ENCODE assay signal across 14 cellular contexts in genomic region chr18:2236232-2236631, GRCh38.
DNase-seq lines count a peak whose midpoint lies in the region; ATAC-seq and TF ChIP-seq lines count a peak whose summit lies in the region.
"Had no signal": no experiment of that assay in that cellular context is flagged by ENCODE, and none has a peak within 500 bp of the region (broad histone marks: within the 10 kb centered on the region; RNA-seq: fewer than 3 reads in every experiment).

No MANE protein-coding gene starts in this region.

- H3K4me2 ChIP-seq in smooth muscle cell, result no peak overlapping the region

- H3K4me1 ChIP-seq in smooth muscle cell (ENCODE audit: low read depth), result peaks cover 14% of the 10 kb centered on the region

- H3K36me3 Mint-ChIP-seq in HFFc6 (ENCODE audit: low read depth), result no peaks in the 10 kb centered on the region
- H3K36me3 Mint-ChIP-seq in mesothelial cell of epicardium, result no peaks in the 10 kb centered on the region
- H3K36me3 Mint-ChIP-seq in activated CD4-positive, alpha-beta T cell treated with anti-CD3 and anti-CD28 coated beads, Interleukin-2, amount 10 ng/mL, durations not matched to agents 24 days and 14 days (ENCODE audit: low read depth), result no peaks in the 10 kb centered on the region

- peaks cover 7% of the 10 kb centered on the region for H3F3A ChIP-seq in smooth muscle cell (ENCODE audit: low read depth)

- peak overlapping the region; percentile 64 for H2AFZ ChIP-seq in smooth muscle cell (ENCODE audit: low read depth)

- intact Hi-C loops in activated CD4-positive, alpha-beta T cell treated with anti-CD3 and anti-CD28 coated beads, Interleukin-2, amount 10 ng/mL, durations not matched to agents 24 days and 14 days (cut with micrococcal nuclease), result no loop called here

- H3K4me3 Mint-ChIP-seq in HFFc6 (peak overlapping the region; percentile 20; the same call in 1 of the 2 replicates), mesothelial cell of epicardium (no peak overlapping the region)
- no peak overlapping the region for H3K4me3 Mint-ChIP-seq in activated CD4-positive, alpha-beta T cell treated with anti-CD3 and anti-CD28 coated beads, Interleukin-2, amount 10 ng/mL, durations not matched to agents 24 days and 14 days
- H3K4me3 Mint-ChIP-seq: B cell; CD4-positive, alpha-beta T cell had no signal

- 95% methylated on average over 2 of the region's 2 CpGs for WGBS in smooth muscle cell (ENCODE audit: low lambda C conversion rate)

- no peak overlapping the region for H3K27ac Mint-ChIP-seq in HFFc6
- H3K27ac Mint-ChIP-seq in mesothelial cell of epicardium, result peak overlapping the region; percentile 67
- no peak overlapping the region for H3K27ac Mint-ChIP-seq in activated CD4-positive, alpha-beta T cell treated with anti-CD3 and anti-CD28 coated beads, Interleukin-2, amount 10 ng/mL, durations not matched to agents 24 days and 14 days
- H3K27ac Mint-ChIP-seq: B cell; CD4-positive, alpha-beta T cell had no signal

- no peaks in the 10 kb centered on the region for H3K9me3 ChIP-seq in smooth muscle cell (replicated peaks; ENCODE audit: low read depth)

- H3K27me3 ChIP-seq in smooth muscle cell (ENCODE audit: low read depth), result no peaks in the 10 kb centered on the region

- peak; percentile 37 for ATAC-seq in SK-N-SH treated with all-trans-retinoic acid at 6 μM for 48 hours
- ATAC-seq in GM18909 (IDR thresholded peaks at IDR 0.05; ENCODE audit: poor library complexity, unreplicated experiment), result no peak

- no peak for DNase-seq in HFFc6
- no peak for DNase-seq in mesothelial cell of epicardium (ENCODE audit: low spot score in 2 of 2, unreplicated experiment in 2 of 2)
- no peak for DNase-seq in smooth muscle cell (lab: John Stamatoyannopoulos, UW; ENCODE audit: unreplicated experiment)
- no peak for DNase-seq in activated CD4-positive, alpha-beta T cell treated with anti-CD3 and anti-CD28 coated beads, Interleukin-2, amount 10 ng/mL, durations not matched to agents 24 days and 14 days
- no peak for DNase-seq in activated CD4-positive, alpha-beta T cell treated with anti-CD3 and anti-CD28 coated beads, Interleukin-2, amount 50 U/mL, for 1 hour
- DNase-seq: C1 segment of cervical spinal cord; CD4-positive, alpha-beta T cell; DMS79; EL; HCEC 1CT had no signal

- H4K20me1 ChIP-seq in smooth muscle cell (ENCODE audit: low read depth), result no peaks in the 10 kb centered on the region

- peak overlapping the region; percentile 53 for H3K27ac ChIP-seq in smooth muscle cell (ENCODE audit: low read depth)
- H3K27ac ChIP-seq: HL-60 had no signal

- no peaks in the 10 kb centered on the region for H3K79me2 ChIP-seq in smooth muscle cell (ENCODE audit: low read depth)

- H3K27me3 Mint-ChIP-seq in HFFc6 (ENCODE audit: insufficient read depth) (no peaks in the 10 kb centered on the region), mesothelial cell of epicardium (ENCODE audit: low read depth) (no peaks in the 10 kb centered on the region)
- peaks cover 12% of the 10 kb centered on the region for H3K27me3 Mint-ChIP-seq in activated CD4-positive, alpha-beta T cell treated with anti-CD3 and anti-CD28 coated beads, Interleukin-2, amount 10 ng/mL, durations not matched to agents 24 days and 14 days

- TF ChIP-seq CTCF in HFFc6 (IDR thresholded peaks at IDR 0.05), result no peak
- no peak for TF ChIP-seq CTCF in mesothelial cell of epicardium (IDR thresholded peaks at IDR 0.05; ENCODE audit: unreplicated experiment)
- no peak for TF ChIP-seq CTCF in smooth muscle cell (IDR thresholded peaks at IDR 0.05; ENCODE audit: borderline replicate concordance, insufficient read depth, poor library complexity, severe bottlenecking)

- H3K9me3 Mint-ChIP-seq in HFFc6 (no peaks in the 10 kb centered on the region), mesothelial cell of epicardium (no peaks in the 10 kb centered on the region)
- H3K9me3 Mint-ChIP-seq in activated CD4-positive, alpha-beta T cell treated with anti-CD3 and anti-CD28 coated beads, Interleukin-2, amount 10 ng/mL, durations not matched to agents 24 days and 14 days, result no peaks in the 10 kb centered on the region
- H3K9me3 Mint-ChIP-seq: CD4-positive, alpha-beta T cell had no signal

- H3K4me3 ChIP-seq in smooth muscle cell, result no peak overlapping the region

- H3K4me1 Mint-ChIP-seq in HFFc6 (ENCODE audit: low read depth), result peaks cover 64% of the 10 kb centered on the region
- peaks cover 47% of the 10 kb centered on the region for H3K4me1 Mint-ChIP-seq in mesothelial cell of epicardium
- H3K4me1 Mint-ChIP-seq in activated CD4-positive, alpha-beta T cell treated with anti-CD3 and anti-CD28 coated beads, Interleukin-2, amount 10 ng/mL, durations not matched to agents 24 days and 14 days, result no peaks in the 10 kb centered on the region
- H3K4me1 Mint-ChIP-seq: B cell had no signal

- H3K36me3 ChIP-seq in smooth muscle cell (ENCODE audit: low read depth), result no peaks in the 10 kb centered on the region

- H3K9ac ChIP-seq in smooth muscle cell (ENCODE audit: low read depth), result no peak overlapping the region

TF ChIP-seq in SK-N-SH treated with all-trans-retinoic acid at 6 μM for 48 hours, 23 proteins besides CTCF, POLR2A, EP300 and RAD21:
- TF ChIP-seq, protein P1, sequence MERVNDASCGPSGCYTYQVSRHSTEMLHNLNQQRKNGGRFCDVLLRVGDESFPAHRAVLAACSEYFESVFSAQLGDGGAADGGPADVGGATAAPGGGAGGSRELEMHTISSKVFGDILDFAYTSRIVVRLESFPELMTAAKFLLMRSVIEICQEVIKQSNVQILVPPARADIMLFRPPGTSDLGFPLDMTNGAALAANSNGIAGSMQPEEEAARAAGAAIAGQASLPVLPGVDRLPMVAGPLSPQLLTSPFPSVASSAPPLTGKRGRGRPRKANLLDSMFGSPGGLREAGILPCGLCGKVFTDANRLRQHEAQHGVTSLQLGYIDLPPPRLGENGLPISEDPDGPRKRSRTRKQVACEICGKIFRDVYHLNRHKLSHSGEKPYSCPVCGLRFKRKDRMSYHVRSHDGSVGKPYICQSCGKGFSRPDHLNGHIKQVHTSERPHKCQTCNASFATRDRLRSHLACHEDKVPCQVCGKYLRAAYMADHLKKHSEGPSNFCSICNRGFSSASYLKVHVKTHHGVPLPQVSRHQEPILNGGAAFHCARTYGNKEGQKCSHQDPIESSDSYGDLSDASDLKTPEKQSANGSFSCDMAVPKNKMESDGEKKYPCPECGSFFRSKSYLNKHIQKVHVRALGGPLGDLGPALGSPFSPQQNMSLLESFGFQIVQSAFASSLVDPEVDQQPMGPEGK (CRISPR knock-in tag; IDR thresholded peaks at IDR 0.05; ENCODE audit: borderline replicate concordance), result no peak
- no peak for TF ChIP-seq ZNF8 (CRISPR knock-in tag; IDR thresholded peaks at IDR 0.05)
- TF ChIP-seq, protein P2, sequence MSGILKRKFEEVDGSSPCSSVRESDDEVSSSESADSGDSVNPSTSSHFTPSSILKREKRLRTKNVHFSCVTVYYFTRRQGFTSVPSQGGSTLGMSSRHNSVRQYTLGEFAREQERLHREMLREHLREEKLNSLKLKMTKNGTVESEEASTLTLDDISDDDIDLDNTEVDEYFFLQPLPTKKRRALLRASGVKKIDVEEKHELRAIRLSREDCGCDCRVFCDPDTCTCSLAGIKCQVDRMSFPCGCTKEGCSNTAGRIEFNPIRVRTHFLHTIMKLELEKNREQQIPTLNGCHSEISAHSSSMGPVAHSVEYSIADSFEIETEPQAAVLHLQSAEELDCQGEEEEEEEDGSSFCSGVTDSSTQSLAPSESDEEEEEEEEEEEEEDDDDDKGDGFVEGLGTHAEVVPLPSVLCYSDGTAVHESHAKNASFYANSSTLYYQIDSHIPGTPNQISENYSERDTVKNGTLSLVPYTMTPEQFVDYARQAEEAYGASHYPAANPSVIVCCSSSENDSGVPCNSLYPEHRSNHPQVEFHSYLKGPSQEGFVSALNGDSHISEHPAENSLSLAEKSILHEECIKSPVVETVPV (CRISPR knock-in tag; IDR thresholded peaks at IDR 0.05), result no peak
- no peak for TF ChIP-seq TOX (CRISPR knock-in tag; IDR thresholded peaks at IDR 0.05; ENCODE audit: borderline replicate concordance)
- TF ChIP-seq, protein P3, sequence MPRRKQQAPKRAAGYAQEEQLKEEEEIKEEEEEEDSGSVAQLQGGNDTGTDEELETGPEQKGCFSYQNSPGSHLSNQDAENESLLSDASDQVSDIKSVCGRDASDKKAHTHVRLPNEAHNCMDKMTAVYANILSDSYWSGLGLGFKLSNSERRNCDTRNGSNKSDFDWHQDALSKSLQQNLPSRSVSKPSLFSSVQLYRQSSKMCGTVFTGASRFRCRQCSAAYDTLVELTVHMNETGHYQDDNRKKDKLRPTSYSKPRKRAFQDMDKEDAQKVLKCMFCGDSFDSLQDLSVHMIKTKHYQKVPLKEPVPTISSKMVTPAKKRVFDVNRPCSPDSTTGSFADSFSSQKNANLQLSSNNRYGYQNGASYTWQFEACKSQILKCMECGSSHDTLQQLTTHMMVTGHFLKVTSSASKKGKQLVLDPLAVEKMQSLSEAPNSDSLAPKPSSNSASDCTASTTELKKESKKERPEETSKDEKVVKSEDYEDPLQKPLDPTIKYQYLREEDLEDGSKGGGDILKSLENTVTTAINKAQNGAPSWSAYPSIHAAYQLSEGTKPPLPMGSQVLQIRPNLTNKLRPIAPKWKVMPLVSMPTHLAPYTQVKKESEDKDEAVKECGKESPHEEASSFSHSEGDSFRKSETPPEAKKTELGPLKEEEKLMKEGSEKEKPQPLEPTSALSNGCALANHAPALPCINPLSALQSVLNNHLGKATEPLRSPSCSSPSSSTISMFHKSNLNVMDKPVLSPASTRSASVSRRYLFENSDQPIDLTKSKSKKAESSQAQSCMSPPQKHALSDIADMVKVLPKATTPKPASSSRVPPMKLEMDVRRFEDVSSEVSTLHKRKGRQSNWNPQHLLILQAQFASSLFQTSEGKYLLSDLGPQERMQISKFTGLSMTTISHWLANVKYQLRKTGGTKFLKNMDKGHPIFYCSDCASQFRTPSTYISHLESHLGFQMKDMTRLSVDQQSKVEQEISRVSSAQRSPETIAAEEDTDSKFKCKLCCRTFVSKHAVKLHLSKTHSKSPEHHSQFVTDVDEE (CRISPR knock-in tag; IDR thresholded peaks at IDR 0.05), result no peak
- no peak for TF ChIP-seq BACH2 (CRISPR knock-in tag; IDR thresholded peaks at IDR 0.05; ENCODE audit: borderline replicate concordance)
- TF ChIP-seq PPARA (CRISPR knock-in tag; IDR thresholded peaks at IDR 0.05; ENCODE audit: borderline replicate concordance), result no peak
- no peak for TF ChIP-seq ESRRG (CRISPR knock-in tag; IDR thresholded peaks at IDR 0.05)
- no peak for TF ChIP-seq RARB (CRISPR knock-in tag; IDR thresholded peaks at IDR 0.05)
TF ChIP-seq in SK-N-SH treated with all-trans-retinoic acid at 6 μM for 48 hours: peak in this region for 0.
